14 cellular contexts compared by ENCODE assay signal in genomic region chr2:53896864-53897263, GRCh38. TPM values are rescaled to one million over a fixed set of nuclear protein-coding genes. Genes with fewer than 3 reads are reported as not detected.
DNase-seq lines count a peak whose midpoint lies in the region; ATAC-seq and TF ChIP-seq lines count a peak whose summit lies in the region.
"Had no signal": no experiment of that assay in that cellular context is flagged by ENCODE, and none has a peak within 500 bp of the region (broad histone marks: within the 10 kb centered on the region; RNA-seq: fewer than 3 reads in every experiment).

No MANE protein-coding gene starts in this region.

- H3K4me3 ChIP-seq in AG10803 (ENCODE audit: low read length) (no peak overlapping the region), Karpas-422 (ENCODE audit: low read length) (no peak overlapping the region), aorta (ENCODE audit: low read length in 2 of 2) (no peak overlapping the region)
- H3K4me3 ChIP-seq: SJSA1 had no signal

- no peak for ATAC-seq in aorta (ENCODE audit: low FRiP score)

- no peak overlapping the region for H4K91ac ChIP-seq in H9 (ENCODE audit: insufficient read length, low read depth, low read length)

- no peak overlapping the region for H4K8ac ChIP-seq in H9 (replicated peaks; ENCODE audit: insufficient read length, low read depth, low read length)

- H2BK15ac ChIP-seq in H9 (ENCODE audit: low read depth, low read length), result no peak overlapping the region

- H3K4me1 Mint-ChIP-seq in mesothelial cell of epicardium (no peaks in the 10 kb centered on the region), H9 (no peaks in the 10 kb centered on the region)
- H3K4me1 Mint-ChIP-seq: activated naive CD8-positive, alpha-beta T cell treated with anti-CD3 and anti-CD28 coated beads, Interleukin-2, amount 10 ng/mL, durations not matched to agents 7 days and 5 days had no signal

- WGBS in H9 (ENCODE audit: extremely low coverage, insufficient read length, low lambda C conversion rate), result no CpG with 5 or more reads among the region's 3 CpGs
- WGBS in aorta, 2 donors, result 36 to 38% methylated on average over 3 of the region's 3 CpGs

- peak; percentile 47 for DNase-seq in AG10803 (ENCODE audit: low read depth)
- DNase-seq in HS-5 (ENCODE audit: low read depth), result peak; percentile 50
- peak; percentile 19 for DNase-seq in dermis blood vessel endothelial cell
- DNase-seq in mesothelial cell of epicardium (ENCODE audit: low spot score in 2 of 2, unreplicated experiment in 2 of 2), result no peak
- DNase-seq in Karpas-422, result no peak
- DNase-seq in stimulated activated CD4-positive, alpha-beta T cell treated with anti-CD3 and anti-CD28 coated beads, Interleukin-2, amount 100 ng/mL, for 24 hours, result no peak
- DNase-seq in H9, result no peak
- DNase-seq in aorta, result no peak
- DNase-seq: activated CD4-positive, alpha-beta T cell treated with anti-CD3 and anti-CD28 coated beads for 4 hours; activated naive CD8-positive, alpha-beta T cell treated with anti-CD3 and anti-CD28 coated beads, Interleukin-2, amount 10 ng/mL, durations not matched to agents 7 days and 5 days; mesendoderm; right cardiac atrium had no signal

- H4K5ac ChIP-seq in H9 (ENCODE audit: insufficient read length, low read depth, low read length), result no peak overlapping the region

- no peak overlapping the region for H3K9ac ChIP-seq in Karpas-422 (ENCODE audit: low read length)
- no peak overlapping the region for H3K9ac ChIP-seq in H9 (ENCODE audit: extremely low read depth, insufficient read length, low read length)
- H3K9ac ChIP-seq: KMS-11 had no signal

- H3K27me3 Mint-ChIP-seq in mesothelial cell of epicardium (ENCODE audit: low read depth) (no peaks in the 10 kb centered on the region), H9 (ENCODE audit: low read depth) (no peaks in the 10 kb centered on the region)
- H3K27me3 Mint-ChIP-seq: activated naive CD8-positive, alpha-beta T cell treated with anti-CD3 and anti-CD28 coated beads, Interleukin-2, amount 10 ng/mL, durations not matched to agents 7 days and 5 days had no signal

- no peaks in the 10 kb centered on the region for H3K9me3 ChIP-seq in Karpas-422 (ENCODE audit: low read length)
- no peaks in the 10 kb centered on the region for H3K9me3 ChIP-seq in H9 (ENCODE audit: control insufficient read depth, low read depth, low read length)
- H3K9me3 ChIP-seq in aorta (ENCODE audit: control insufficient read depth, low read length), result no peaks in the 10 kb centered on the region
- H3K9me3 ChIP-seq: SJSA1 had no signal

- no peak overlapping the region for H3K14ac ChIP-seq in H9 (ENCODE audit: insufficient read depth, low read length)

- no peak overlapping the region for H2BK120ac ChIP-seq in H9 (ENCODE audit: low read depth, low read length, poor library complexity, severe bottlenecking)

- no peak overlapping the region for H3K18ac ChIP-seq in H9 (ENCODE audit: insufficient read length, low read depth, low read length)

- H3K36me3 Mint-ChIP-seq in mesothelial cell of epicardium, result peaks cover 49% of the 10 kb centered on the region
- peaks cover 33 to 79% (median 73%) of the 10 kb centered on the region in 3 experiments; a peak in 6 of 7 replicates for H3K36me3 Mint-ChIP-seq in H9 (ENCODE audit: insufficient read depth in 1 of 3, low read depth in 3 of 3)

- H3K23ac ChIP-seq in H9 (ENCODE audit: insufficient read length, low read depth, low read length), result no peak overlapping the region

- no peak overlapping the region for H2AK5ac ChIP-seq in H9 (ENCODE audit: insufficient read length, low read length)

- H3K4ac ChIP-seq in H9 (ENCODE audit: low read depth, low read length), result no peak overlapping the region

- intact Hi-C loops in aorta (cut with DNase I), result no loop called here

- H2BK12ac ChIP-seq in H9 (ENCODE audit: insufficient read length, low read depth, low read length), result no peak overlapping the region

- no peaks in the 10 kb centered on the region for H4K20me1 ChIP-seq in Karpas-422 (ENCODE audit: insufficient read depth, low read depth, low read length)
- H4K20me1 ChIP-seq in H9 (ENCODE audit: control insufficient read depth, insufficient read depth, insufficient read length), result no peaks in the 10 kb centered on the region

- H3K27me3 ChIP-seq in Karpas-422 (ENCODE audit: low read length) (no peaks in the 10 kb centered on the region), H9 (ENCODE audit: insufficient read depth, low read length) (no peaks in the 10 kb centered on the region), aorta (ENCODE audit: control insufficient read depth in 1 of 2, insufficient read depth in 2 of 2, low read length in 1 of 2) (no peaks in the 10 kb centered on the region)
- H3K27me3 ChIP-seq: SJSA1 had no signal

- H3K4me2 ChIP-seq in Karpas-422 (ENCODE audit: low read depth, low read length, poor library complexity, severe bottlenecking) (no peak overlapping the region), H9 (ENCODE audit: insufficient read depth, insufficient read length, low read length) (no peak overlapping the region)
- H3K4me2 ChIP-seq: KMS-11 had no signal

- H3K9me3 Mint-ChIP-seq in mesothelial cell of epicardium (no peaks in the 10 kb centered on the region), H9 (no peaks in the 10 kb centered on the region)
- H3K9me3 Mint-ChIP-seq: activated naive CD8-positive, alpha-beta T cell treated with anti-CD3 and anti-CD28 coated beads, Interleukin-2, amount 10 ng/mL, durations not matched to agents 7 days and 5 days had no signal

- H2AFZ ChIP-seq in Karpas-422 (ENCODE audit: low read length) (no peak overlapping the region), H9 (ENCODE audit: low read length) (no peak overlapping the region)

- no peaks in the 10 kb centered on the region for H3K9me2 ChIP-seq in Karpas-422 (replicated peaks; ENCODE audit: insufficient read depth, low read length)

- H3K79me1 ChIP-seq in H9 (ENCODE audit: insufficient read depth, low read depth, low read length, poor library complexity, severe bottlenecking), result no peaks in the 10 kb centered on the region

- H3K4me1 ChIP-seq in Karpas-422 (ENCODE audit: low read length) (no peaks in the 10 kb centered on the region), H9 (ENCODE audit: insufficient read depth, low read length) (no peaks in the 10 kb centered on the region), aorta (ENCODE audit: control insufficient read depth in 1 of 2, insufficient read depth in 2 of 2, low read length in 2 of 2) (no peaks in the 10 kb centered on the region)
- H3K4me1 ChIP-seq: SJSA1 had no signal

- H3K27ac Mint-ChIP-seq in mesothelial cell of epicardium, result peak overlapping the region; percentile 9
- H3K27ac Mint-ChIP-seq in H9, result no peak overlapping the region
- H3K27ac Mint-ChIP-seq: activated naive CD8-positive, alpha-beta T cell treated with anti-CD3 and anti-CD28 coated beads, Interleukin-2, amount 10 ng/mL, durations not matched to agents 7 days and 5 days had no signal

- no peaks in the 10 kb centered on the region for H3K23me2 ChIP-seq in H9 (ENCODE audit: insufficient read length, low read depth, low read length, poor library complexity, severe bottlenecking)

- no peak overlapping the region for H3K56ac ChIP-seq in H9 (ENCODE audit: insufficient read length, low read depth, low read length)

- H3K36me3 ChIP-seq in Karpas-422 (ENCODE audit: insufficient read depth, low read length), result peaks cover 82% of the 10 kb centered on the region
- peaks cover 2 to 3% of the 10 kb centered on the region in 2 donors for H3K36me3 ChIP-seq in aorta (ENCODE audit: control insufficient read depth in 1 of 2, insufficient read depth in 2 of 2, low read length in 1 of 2)

- no peak overlapping the region for H3K4me3 Mint-ChIP-seq in mesothelial cell of epicardium
- H3K4me3 Mint-ChIP-seq in H9, result no peak overlapping the region
- H3K4me3 Mint-ChIP-seq: activated naive CD8-positive, alpha-beta T cell treated with anti-CD3 and anti-CD28 coated beads, Interleukin-2, amount 10 ng/mL, durations not matched to agents 7 days and 5 days had no signal

- TF ChIP-seq CTCF in AG10803 (conservative IDR thresholded peaks at IDR 0.05; ENCODE audit: low read length) (no peak), mesothelial cell of epicardium (IDR thresholded peaks at IDR 0.05; ENCODE audit: unreplicated experiment) (no peak), H9 (conservative IDR thresholded peaks at IDR 0.05) (no peak)

- peaks cover 12% of the 10 kb centered on the region; the same call in 1 of the 2 replicates for H3K79me2 ChIP-seq in Karpas-422 (ENCODE audit: low read length)
- no peaks in the 10 kb centered on the region for H3K79me2 ChIP-seq in H9 (ENCODE audit: insufficient read depth, low read length)

- H3K27ac ChIP-seq in Karpas-422 (ENCODE audit: low read length), result no peak overlapping the region
- H3K27ac ChIP-seq in H9 (ENCODE audit: insufficient read length, low read depth, low read length), result no peak overlapping the region
- H3K27ac ChIP-seq in aorta (ENCODE audit: low read depth in 1 of 2, low read length in 2 of 2), result no peak overlapping the region
- H3K27ac ChIP-seq: KMS-11, SJSA1 had no signal

- H2BK5ac ChIP-seq in H9 (ENCODE audit: insufficient read length, low read length), result no peak overlapping the region

- no peak overlapping the region for H2BK20ac ChIP-seq in H9 (ENCODE audit: low read depth, low read length, poor library complexity, severe bottlenecking)

- no peak overlapping the region for H3T11ph ChIP-seq in H9 (ENCODE audit: low read length)

RNA-seq across cellular contexts. Expression of gene GPR75, which starts 37.1 kb away (rescaled TPM):
- total RNA-seq in dermis blood vessel endothelial cell (1.6 and 1.9 TPM in 2 replicates), mesothelial cell of epicardium (3.7 to 5.2 TPM (median 4.8 TPM) in 3 replicates), H9 (2021) (4.4 and 5.3 TPM in 2 replicates), aorta (1 to 10 TPM; 3.1 to 4.3 TPM)
- total RNA-seq in Karpas-422 (2014; rRNA removed; shearing (Covaris generic); ENCODE audit: low replicate concordance), result 6.6 and 11.4 TPM in 2 replicates
- polyA plus RNA-seq in aorta, result under 1 TPM in 1 of 2 donors, not detected in 1; 0.90 TPM

Comparison
In these comparisons a context has a peak if more than half of its experiments do, and no peak if none do; other contexts are left out.
1. DNase-seq: peak in AG10803 (single experiment), HS-5 (single experiment) and dermis blood vessel endothelial cell (single experiment); none in mesothelial cell of epicardium (0 of 2), Karpas-422 (single experiment), stimulated activated CD4-positive, alpha-beta T cell treated with anti-CD3 and anti-CD28 coated beads, Interleukin-2, amount 100 ng/mL, for 24 hours (0 of 2), H9 (single experiment) and aorta (0 of 2).